Comparison of ENCODE assay signal across 2 cellular contexts in genomic region chr19:39499932-39500331, GRCh38.
TF ChIP-seq lines count a peak whose summit lies in the region.

No MANE protein-coding gene starts in this region.

TF ChIP-seq in HEK293, 187 proteins besides CTCF, POLR2A, EP300 and RAD21:
- TF ChIP-seq ZBTB21 (tag by site-specific recombination; IDR thresholded peaks at IDR 0.05) = no peak
- no peak for TF ChIP-seq ZNF311 (tag by site-specific recombination; IDR thresholded peaks at IDR 0.05; ENCODE audit: borderline replicate concordance)
- peak; percentile 99 for TF ChIP-seq ZNF664 (tag by site-specific recombination; IDR thresholded peaks at IDR 0.05)
- TF ChIP-seq ZNF843 (tag by site-specific recombination; IDR thresholded peaks at IDR 0.05) = no peak

TF ChIP-seq in K562, 482 proteins besides CTCF, POLR2A, EP300 and RAD21:
- TF ChIP-seq ZNF740 (CRISPR knock-in tag; IDR thresholded peaks at IDR 0.05) (0 out of 2 replicates have a peak, but pooled peaks have one; percentile 18), ZNF740 (tag; IDR thresholded peaks at IDR 0.05) (no peak), DDX20 (tag; IDR thresholded peaks at IDR 0.05; ENCODE audit: low read depth) (no peak)
TF ChIP-seq in K562: peak in this region for 1.
